In the genomic region with DNA sequence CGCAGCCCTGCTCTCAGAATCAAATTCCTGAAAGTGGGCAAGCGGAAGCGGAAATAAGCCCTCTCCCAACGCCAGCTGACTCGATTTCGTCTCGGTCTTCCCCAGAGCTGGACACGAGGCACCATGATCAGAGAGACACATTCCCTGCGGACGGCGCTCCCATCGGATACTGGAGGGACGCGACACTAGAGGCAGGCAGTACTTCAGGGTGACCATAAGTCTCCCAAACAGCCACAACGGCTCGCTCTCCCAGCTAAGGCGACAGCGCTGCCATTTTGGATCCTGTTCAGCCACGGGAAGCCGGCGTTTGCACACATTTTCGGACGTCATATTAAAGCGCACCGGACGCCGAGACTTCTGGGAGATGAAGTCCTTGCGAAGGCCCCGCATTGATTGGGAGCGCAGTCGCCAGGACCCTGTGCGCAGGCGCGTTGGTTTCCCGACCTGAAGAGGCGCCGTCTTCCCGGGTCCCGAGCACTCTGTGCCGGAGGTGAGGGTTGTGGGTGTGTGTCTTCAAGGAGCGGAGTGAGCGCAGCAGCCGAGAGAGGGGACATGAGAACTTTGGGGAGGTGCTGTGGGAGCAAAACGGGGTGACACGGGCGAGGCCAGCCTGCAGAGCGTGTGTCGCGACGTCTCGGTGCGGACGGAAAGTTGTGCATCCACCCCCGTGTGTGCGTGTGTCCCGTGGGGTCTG, we compare ENCODE assay signal across 1 cellular context.
TF ChIP-seq lines count a peak whose summit lies in the region.

A gene (plus strand): TSS at position 439 of the 694 bp plus-strand sequence. CDS start 10,418 bp downstream, outside the sequence.

TF ChIP-seq in HepG2, 621 proteins besides CTCF, POLR2A, EP300 and RAD21 (continued from another document and continues in another):
- peak; percentile 39; the same call in 1 of the 2 replicates for TF ChIP-seq SIX4 (CRISPR knock-in tag; IDR thresholded peaks at IDR 0.05)
- peak; percentile 99 for TF ChIP-seq GATAD1 (CRISPR knock-in tag; IDR thresholded peaks at IDR 0.05)
- TF ChIP-seq, protein P1, sequence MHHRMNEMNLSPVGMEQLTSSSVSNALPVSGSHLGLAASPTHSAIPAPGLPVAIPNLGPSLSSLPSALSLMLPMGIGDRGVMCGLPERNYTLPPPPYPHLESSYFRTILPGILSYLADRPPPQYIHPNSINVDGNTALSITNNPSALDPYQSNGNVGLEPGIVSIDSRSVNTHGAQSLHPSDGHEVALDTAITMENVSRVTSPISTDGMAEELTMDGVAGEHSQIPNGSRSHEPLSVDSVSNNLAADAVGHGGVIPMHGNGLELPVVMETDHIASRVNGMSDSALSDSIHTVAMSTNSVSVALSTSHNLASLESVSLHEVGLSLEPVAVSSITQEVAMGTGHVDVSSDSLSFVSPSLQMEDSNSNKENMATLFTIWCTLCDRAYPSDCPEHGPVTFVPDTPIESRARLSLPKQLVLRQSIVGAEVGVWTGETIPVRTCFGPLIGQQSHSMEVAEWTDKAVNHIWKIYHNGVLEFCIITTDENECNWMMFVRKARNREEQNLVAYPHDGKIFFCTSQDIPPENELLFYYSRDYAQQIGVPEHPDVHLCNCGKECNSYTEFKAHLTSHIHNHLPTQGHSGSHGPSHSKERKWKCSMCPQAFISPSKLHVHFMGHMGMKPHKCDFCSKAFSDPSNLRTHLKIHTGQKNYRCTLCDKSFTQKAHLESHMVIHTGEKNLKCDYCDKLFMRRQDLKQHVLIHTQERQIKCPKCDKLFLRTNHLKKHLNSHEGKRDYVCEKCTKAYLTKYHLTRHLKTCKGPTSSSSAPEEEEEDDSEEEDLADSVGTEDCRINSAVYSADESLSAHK (CRISPR knock-in tag; IDR thresholded peaks at IDR 0.05; ENCODE audit: borderline replicate concordance), result 0 out of 2 replicates have a peak, but pooled peaks have one; percentile 49
- 0 out of 2 replicates have a peak, but pooled peaks have one; percentile 30 for TF ChIP-seq MAZ (IDR thresholded peaks at IDR 0.05; ENCODE audit: borderline replicate concordance, low read depth, low read length)
- TF ChIP-seq MAZ (CRISPR knock-in tag; IDR thresholded peaks at IDR 0.05; ENCODE audit: low read depth), result peak; percentile 76; the same call in 1 of the 2 replicates
- peak; percentile 99 for TF ChIP-seq HOXA3 (CRISPR knock-in tag; IDR thresholded peaks at IDR 0.05)
- TF ChIP-seq, protein P2, sequence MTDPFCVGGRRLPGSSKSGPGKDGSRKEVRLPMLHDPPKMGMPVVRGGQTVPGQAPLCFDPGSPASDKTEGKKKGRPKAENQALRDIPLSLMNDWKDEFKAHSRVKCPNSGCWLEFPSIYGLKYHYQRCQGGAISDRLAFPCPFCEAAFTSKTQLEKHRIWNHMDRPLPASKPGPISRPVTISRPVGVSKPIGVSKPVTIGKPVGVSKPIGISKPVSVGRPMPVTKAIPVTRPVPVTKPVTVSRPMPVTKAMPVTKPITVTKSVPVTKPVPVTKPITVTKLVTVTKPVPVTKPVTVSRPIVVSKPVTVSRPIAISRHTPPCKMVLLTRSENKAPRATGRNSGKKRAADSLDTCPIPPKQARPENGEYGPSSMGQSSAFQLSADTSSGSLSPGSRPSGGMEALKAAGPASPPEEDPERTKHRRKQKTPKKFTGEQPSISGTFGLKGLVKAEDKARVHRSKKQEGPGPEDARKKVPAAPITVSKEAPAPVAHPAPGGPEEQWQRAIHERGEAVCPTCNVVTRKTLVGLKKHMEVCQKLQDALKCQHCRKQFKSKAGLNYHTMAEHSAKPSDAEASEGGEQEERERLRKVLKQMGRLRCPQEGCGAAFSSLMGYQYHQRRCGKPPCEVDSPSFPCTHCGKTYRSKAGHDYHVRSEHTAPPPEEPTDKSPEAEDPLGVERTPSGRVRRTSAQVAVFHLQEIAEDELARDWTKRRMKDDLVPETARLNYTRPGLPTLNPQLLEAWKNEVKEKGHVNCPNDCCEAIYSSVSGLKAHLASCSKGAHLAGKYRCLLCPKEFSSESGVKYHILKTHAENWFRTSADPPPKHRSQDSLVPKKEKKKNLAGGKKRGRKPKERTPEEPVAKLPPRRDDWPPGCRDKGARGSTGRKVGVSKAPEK (CRISPR knock-in tag; IDR thresholded peaks at IDR 0.05; ENCODE audit: borderline replicate concordance), result peak; percentile 91; the same call in 1 of the 2 replicates
- no peak for TF ChIP-seq SP5 (CRISPR knock-in tag; IDR thresholded peaks at IDR 0.05; ENCODE audit: borderline replicate concordance, low read depth)
- TF ChIP-seq, protein P3, sequence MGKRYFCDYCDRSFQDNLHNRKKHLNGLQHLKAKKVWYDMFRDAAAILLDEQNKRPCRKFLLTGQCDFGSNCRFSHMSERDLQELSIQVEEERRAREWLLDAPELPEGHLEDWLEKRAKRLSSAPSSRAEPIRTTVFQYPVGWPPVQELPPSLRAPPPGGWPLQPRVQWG (CRISPR knock-in tag; IDR thresholded peaks at IDR 0.05; ENCODE audit: borderline replicate concordance, low read depth), result no peak
- TF ChIP-seq MYC (CRISPR knock-in tag; IDR thresholded peaks at IDR 0.05; ENCODE audit: borderline replicate concordance), result peak; percentile 95
- TF ChIP-seq RORA (CRISPR knock-in tag; IDR thresholded peaks at IDR 0.05), result no peak
- peak; percentile 88 for TF ChIP-seq ZNF441 (CRISPR knock-in tag; IDR thresholded peaks at IDR 0.05; ENCODE audit: borderline replicate concordance)
- TF ChIP-seq IKZF4 (CRISPR knock-in tag; IDR thresholded peaks at IDR 0.05; ENCODE audit: borderline replicate concordance, low read depth, not compliant biosample characterization), result no peak
- TF ChIP-seq, protein P4, sequence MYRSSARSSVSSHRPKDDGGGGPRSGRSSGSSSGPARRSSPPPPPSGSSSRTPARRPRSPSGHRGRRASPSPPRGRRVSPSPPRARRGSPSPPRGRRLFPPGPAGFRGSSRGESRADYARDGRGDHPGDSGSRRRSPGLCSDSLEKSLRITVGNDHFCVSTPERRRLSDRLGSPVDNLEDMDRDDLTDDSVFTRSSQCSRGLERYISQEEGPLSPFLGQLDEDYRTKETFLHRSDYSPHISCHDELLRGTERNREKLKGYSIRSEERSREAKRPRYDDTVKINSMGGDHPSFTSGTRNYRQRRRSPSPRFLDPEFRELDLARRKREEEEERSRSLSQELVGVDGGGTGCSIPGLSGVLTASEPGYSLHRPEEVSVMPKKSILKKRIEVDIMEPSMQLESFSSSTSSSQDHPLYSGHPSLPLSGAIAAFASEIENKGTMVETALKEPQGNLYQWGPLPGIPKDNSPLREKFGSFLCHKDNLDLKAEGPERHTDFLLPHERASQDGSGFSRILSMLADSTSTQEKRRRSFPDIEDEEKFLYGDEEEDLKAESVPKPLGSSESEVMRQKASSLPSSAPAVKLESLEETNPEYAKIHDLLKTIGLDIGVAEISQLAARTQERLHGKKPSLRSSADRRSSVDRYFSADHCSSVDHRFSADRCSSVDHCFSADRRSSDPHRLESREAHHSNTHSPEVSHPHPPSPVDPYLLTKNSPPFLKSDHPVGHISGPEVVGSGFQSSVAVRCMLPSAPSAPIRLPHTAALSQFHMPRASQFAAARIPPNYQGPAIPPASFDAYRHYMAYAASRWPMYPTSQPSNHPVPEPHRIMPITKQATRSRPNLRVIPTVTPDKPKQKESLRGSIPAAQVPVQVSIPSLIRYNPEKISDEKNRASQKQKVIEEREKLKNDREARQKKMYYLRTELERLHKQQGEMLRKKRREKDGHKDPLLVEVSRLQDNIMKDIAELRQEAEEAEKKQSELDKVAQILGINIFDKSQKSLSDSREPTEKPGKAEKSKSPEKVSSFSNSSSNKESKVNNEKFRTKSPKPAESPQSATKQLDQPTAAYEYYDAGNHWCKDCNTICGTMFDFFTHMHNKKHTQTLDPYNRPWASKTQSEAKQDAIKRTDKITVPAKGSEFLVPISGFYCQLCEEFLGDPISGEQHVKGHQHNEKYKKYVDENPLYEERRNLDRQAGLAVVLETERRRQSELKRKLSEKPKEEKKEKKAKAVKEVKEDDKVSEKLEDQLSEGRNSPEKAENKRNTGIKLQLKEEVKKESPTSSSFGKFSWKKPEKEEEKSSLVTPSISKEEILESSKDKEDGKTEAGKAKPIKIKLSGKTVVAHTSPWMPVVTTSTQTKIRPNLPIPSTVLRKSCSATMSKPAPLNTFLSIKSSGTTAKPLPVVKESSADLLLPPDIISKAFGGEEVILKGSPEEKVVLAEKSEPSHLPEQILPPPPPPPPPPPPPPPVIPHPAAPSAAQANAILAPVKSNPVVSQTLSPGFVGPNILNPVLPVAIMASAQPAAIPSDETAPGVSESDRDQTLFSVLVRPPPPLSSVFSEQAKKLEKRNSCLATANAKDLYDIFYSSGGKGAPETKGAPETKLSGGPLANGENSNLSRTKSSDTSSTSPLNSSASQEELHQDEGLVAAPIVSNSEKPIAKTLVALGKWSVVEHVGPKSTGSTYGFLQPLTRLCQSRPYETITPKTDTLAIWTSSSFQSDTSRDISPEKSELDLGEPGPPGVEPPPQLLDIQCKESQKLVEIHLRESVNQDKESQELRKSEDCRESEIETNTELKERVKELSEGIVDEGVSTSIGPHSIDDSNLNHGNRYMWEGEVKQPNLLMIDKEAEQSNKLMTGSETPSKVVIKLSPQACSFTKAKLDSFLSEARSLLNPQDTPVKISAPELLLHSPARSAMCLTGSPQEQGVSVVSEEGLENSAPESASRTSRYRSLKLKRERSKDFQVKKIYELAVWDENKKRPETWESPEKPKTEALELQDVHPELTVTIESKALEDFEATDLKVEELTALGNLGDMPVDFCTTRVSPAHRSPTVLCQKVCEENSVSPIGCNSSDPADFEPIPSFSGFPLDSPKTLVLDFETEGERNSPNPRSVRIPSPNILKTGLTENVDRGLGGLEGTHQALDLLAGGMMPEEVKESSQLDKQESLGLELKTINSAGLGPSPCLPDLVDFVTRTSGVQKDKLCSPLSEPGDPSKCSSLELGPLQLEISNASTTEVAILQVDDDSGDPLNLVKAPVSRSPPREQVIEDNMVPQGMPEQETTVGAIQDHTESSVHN (CRISPR knock-in tag; IDR thresholded peaks at IDR 0.05), result peak; percentile 59; the same call in 1 of the 2 replicates
- TF ChIP-seq MEF2D (CRISPR knock-in tag; IDR thresholded peaks at IDR 0.05), result peak; percentile 93
- TF ChIP-seq HNRNPUL1 (IDR thresholded peaks at IDR 0.05; ENCODE audit: low read depth, low read length), result no peak
- no peak for TF ChIP-seq CENPX (CRISPR knock-in tag; IDR thresholded peaks at IDR 0.05)
- TF ChIP-seq ZNF382 (CRISPR knock-in tag; IDR thresholded peaks at IDR 0.05; ENCODE audit: borderline replicate concordance), result no peak
- TF ChIP-seq, protein P5, sequence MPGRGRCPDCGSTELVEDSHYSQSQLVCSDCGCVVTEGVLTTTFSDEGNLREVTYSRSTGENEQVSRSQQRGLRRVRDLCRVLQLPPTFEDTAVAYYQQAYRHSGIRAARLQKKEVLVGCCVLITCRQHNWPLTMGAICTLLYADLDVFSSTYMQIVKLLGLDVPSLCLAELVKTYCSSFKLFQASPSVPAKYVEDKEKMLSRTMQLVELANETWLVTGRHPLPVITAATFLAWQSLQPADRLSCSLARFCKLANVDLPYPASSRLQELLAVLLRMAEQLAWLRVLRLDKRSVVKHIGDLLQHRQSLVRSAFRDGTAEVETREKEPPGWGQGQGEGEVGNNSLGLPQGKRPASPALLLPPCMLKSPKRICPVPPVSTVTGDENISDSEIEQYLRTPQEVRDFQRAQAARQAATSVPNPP (CRISPR knock-in tag; IDR thresholded peaks at IDR 0.05), result peak; percentile 83; the same call in 1 of the 2 replicates
- TF ChIP-seq, protein P6, sequence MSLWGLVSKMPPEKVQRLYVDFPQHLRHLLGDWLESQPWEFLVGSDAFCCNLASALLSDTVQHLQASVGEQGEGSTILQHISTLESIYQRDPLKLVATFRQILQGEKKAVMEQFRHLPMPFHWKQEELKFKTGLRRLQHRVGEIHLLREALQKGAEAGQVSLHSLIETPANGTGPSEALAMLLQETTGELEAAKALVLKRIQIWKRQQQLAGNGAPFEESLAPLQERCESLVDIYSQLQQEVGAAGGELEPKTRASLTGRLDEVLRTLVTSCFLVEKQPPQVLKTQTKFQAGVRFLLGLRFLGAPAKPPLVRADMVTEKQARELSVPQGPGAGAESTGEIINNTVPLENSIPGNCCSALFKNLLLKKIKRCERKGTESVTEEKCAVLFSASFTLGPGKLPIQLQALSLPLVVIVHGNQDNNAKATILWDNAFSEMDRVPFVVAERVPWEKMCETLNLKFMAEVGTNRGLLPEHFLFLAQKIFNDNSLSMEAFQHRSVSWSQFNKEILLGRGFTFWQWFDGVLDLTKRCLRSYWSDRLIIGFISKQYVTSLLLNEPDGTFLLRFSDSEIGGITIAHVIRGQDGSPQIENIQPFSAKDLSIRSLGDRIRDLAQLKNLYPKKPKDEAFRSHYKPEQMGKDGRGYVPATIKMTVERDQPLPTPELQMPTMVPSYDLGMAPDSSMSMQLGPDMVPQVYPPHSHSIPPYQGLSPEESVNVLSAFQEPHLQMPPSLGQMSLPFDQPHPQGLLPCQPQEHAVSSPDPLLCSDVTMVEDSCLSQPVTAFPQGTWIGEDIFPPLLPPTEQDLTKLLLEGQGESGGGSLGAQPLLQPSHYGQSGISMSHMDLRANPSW (CRISPR knock-in tag; IDR thresholded peaks at IDR 0.05; ENCODE audit: borderline replicate concordance), result peak; percentile 89; the same call in 1 of the 2 replicates
- TF ChIP-seq, protein P7, sequence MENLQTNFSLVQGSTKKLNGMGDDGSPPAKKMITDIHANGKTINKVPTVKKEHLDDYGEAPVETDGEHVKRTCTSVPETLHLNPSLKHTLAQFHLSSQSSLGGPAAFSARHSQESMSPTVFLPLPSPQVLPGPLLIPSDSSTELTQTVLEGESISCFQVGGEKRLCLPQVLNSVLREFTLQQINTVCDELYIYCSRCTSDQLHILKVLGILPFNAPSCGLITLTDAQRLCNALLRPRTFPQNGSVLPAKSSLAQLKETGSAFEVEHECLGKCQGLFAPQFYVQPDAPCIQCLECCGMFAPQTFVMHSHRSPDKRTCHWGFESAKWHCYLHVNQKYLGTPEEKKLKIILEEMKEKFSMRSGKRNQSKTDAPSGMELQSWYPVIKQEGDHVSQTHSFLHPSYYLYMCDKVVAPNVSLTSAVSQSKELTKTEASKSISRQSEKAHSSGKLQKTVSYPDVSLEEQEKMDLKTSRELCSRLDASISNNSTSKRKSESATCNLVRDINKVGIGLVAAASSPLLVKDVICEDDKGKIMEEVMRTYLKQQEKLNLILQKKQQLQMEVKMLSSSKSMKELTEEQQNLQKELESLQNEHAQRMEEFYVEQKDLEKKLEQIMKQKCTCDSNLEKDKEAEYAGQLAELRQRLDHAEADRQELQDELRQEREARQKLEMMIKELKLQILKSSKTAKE (CRISPR knock-in tag; IDR thresholded peaks at IDR 0.05; ENCODE audit: borderline replicate concordance), result peak; percentile 46; the same call in 1 of the 2 replicates
- TF ChIP-seq POGZ (CRISPR knock-in tag; IDR thresholded peaks at IDR 0.05), result peak; percentile 80
- TF ChIP-seq, protein P8, sequence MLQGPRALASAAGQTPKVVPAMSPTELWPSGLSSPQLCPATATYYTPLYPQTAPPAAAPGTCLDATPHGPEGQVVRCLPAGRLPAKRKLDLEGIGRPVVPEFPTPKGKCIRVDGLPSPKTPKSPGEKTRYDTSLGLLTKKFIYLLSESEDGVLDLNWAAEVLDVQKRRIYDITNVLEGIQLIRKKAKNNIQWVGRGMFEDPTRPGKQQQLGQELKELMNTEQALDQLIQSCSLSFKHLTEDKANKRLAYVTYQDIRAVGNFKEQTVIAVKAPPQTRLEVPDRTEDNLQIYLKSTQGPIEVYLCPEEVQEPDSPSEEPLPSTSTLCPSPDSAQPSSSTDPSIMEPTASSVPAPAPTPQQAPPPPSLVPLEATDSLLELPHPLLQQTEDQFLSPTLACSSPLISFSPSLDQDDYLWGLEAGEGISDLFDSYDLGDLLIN (CRISPR knock-in tag; IDR thresholded peaks at IDR 0.05; ENCODE audit: borderline replicate concordance), result no peak
- no peak for TF ChIP-seq ZNF629 (CRISPR knock-in tag; conservative IDR thresholded peaks at IDR 0.05)
- peak; percentile 20; the same call in 1 of the 2 replicates for TF ChIP-seq MEIS1 (CRISPR knock-in tag; IDR thresholded peaks at IDR 0.05; ENCODE audit: borderline replicate concordance)
- no peak for TF ChIP-seq TCF7 (IDR thresholded peaks at IDR 0.05; ENCODE audit: low read depth)
- no peak for TF ChIP-seq ZNF34 (CRISPR knock-in tag; IDR thresholded peaks at IDR 0.05; ENCODE audit: borderline replicate concordance)
- no peak for TF ChIP-seq ZNF326 (CRISPR knock-in tag; IDR thresholded peaks at IDR 0.05; ENCODE audit: borderline replicate concordance)
- peak; percentile 41 for TF ChIP-seq ZNF883 (CRISPR knock-in tag; IDR thresholded peaks at IDR 0.05; ENCODE audit: not compliant biosample characterization)
